Comparison of ENCODE assay signal across 1 cellular context in the genomic region with DNA sequence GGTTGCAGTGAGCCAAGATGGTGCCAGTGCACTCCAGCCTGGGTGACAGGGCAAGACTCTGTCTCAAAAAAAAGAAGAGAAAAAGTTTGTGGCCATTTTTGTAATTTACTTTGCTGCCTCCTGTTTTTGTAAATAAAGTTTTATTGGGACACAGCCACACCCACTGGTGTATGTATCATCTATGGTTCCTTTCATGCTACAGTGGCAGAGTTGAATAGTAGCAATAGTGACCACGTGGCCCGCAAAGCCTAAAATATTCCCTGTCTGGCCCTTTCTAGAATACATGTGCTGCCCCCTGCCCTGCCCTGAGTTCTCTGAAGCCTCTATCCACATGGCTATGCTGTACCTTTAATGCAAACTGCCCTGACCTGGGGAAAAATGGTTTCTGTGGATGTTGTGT.
A peak's percentile ranks its signal among the peaks of the same experiment; 100 is the strongest.
TF ChIP-seq lines count a peak whose summit lies in the region.

No MANE protein-coding gene starts in this region.

TF ChIP-seq in GM12878, 131 proteins besides CTCF, POLR2A, EP300 and RAD21:
- TF ChIP-seq POLR2AphosphoS2 (IDR thresholded peaks at IDR 0.05; ENCODE audit: low read depth, low read length) (no peak), ZNF24 (IDR thresholded peaks at IDR 0.05) (no peak), JUND (IDR thresholded peaks at IDR 0.05; ENCODE audit: low read depth, low read length) (no peak), NFYA (IDR thresholded peaks at IDR 0.05; ENCODE audit: borderline replicate concordance, low read depth, low read length) (no peak)
- TF ChIP-seq, protein P1, sequence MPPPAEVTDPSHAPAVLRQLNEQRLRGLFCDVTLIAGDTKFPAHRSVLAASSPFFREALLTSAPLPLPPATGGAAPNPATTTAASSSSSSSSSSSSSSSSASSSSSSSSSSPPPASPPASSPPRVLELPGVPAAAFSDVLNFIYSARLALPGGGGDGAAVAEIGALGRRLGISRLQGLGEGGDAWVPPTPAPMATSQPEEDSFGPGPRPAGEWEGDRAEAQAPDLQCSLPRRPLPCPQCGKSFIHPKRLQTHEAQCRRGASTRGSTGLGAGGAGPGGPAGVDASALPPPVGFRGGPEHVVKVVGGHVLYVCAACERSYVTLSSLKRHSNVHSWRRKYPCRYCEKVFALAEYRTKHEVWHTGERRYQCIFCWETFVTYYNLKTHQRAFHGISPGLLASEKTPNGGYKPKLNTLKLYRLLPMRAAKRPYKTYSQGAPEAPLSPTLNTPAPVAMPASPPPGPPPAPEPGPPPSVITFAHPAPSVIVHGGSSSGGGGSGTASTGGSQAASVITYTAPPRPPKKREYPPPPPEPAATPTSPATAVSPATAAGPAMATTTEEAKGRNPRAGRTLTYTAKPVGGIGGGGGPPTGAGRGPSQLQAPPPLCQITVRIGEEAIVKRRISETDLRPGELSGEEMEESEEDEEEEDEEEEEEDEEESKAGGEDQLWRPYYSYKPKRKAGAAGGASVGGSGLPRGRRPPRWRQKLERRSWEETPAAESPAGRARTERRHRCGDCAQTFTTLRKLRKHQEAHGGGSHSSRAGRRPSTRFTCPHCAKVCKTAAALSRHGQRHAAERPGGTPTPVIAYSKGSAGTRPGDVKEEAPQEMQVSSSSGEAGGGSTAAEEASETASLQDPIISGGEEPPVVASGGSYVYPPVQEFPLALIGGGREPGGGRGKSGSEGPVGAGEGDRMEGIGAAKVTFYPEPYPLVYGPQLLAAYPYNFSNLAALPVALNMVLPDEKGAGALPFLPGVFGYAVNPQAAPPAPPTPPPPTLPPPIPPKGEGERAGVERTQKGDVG (CRISPR knock-in tag; IDR thresholded peaks at IDR 0.05), result no peak
- TF ChIP-seq, protein P2, sequence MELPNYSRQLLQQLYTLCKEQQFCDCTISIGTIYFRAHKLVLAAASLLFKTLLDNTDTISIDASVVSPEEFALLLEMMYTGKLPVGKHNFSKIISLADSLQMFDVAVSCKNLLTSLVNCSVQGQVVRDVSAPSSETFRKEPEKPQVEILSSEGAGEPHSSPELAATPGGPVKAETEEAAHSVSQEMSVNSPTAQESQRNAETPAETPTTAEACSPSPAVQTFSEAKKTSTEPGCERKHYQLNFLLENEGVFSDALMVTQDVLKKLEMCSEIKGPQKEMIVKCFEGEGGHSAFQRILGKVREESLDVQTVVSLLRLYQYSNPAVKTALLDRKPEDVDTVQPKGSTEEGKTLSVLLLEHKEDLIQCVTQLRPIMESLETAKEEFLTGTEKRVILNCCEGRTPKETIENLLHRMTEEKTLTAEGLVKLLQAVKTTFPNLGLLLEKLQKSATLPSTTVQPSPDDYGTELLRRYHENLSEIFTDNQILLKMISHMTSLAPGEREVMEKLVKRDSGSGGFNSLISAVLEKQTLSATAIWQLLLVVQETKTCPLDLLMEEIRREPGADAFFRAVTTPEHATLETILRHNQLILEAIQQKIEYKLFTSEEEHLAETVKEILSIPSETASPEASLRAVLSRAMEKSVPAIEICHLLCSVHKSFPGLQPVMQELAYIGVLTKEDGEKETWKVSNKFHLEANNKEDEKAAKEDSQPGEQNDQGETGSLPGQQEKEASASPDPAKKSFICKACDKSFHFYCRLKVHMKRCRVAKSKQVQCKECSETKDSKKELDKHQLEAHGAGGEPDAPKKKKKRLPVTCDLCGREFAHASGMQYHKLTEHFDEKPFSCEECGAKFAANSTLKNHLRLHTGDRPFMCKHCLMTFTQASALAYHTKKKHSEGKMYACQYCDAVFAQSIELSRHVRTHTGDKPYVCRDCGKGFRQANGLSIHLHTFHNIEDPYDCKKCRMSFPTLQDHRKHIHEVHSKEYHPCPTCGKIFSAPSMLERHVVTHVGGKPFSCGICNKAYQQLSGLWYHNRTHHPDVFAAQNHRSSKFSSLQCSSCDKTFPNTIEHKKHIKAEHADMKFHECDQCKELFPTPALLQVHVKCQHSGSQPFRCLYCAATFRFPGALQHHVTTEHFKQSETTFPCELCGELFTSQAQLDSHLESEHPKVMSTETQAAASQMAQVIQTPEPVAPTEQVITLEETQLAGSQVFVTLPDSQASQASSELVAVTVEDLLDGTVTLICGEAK (IDR thresholded peaks at IDR 0.05; ENCODE audit: borderline replicate concordance), result peak; percentile 48; the same call in 1 of the 2 replicates
TF ChIP-seq in GM12878: peak in this region for 1.
